Comparison of ENCODE assay signal across 23 cellular contexts in genomic region chr13:65454403-65454802, GRCh38.
DNase-seq lines count a peak whose midpoint lies in the region; ATAC-seq, FAIRE-seq and TF ChIP-seq lines count a peak whose summit lies in the region.
"Had no signal": no experiment of that assay in that cellular context is flagged by ENCODE, and none has a peak within 500 bp of the region (broad histone marks: within the 10 kb centered on the region; RNA-seq: fewer than 3 reads in every experiment).

No MANE protein-coding gene starts in this region.

- no TSS peak for BruUV-seq in HCT116 (replicated peaks; lab: Mats Ljungman, UMichigan)

- no peak for TF ChIP-seq POLR2A in HCT116 (IDR thresholded peaks at IDR 0.05; ENCODE audit: borderline replicate concordance, extremely low read depth, insufficient read depth, insufficient read length)

- H3K79me2 ChIP-seq in HCT116 (ENCODE audit: insufficient read depth, low read length) (no peaks in the 10 kb centered on the region), MM.1S (ENCODE audit: low read length) (no peaks in the 10 kb centered on the region)

- TF ChIP-seq CTCF in HCT116 (IDR thresholded peaks at IDR 0.05 in 2 of 3, conservative IDR thresholded peaks at IDR 0.05 in 1 of 3; ENCODE audit: borderline replicate concordance in 1 of 3, insufficient read depth in 1 of 3, low read depth in 2 of 3, low read length in 2 of 3) (no peak), MM.1S (IDR thresholded peaks at IDR 0.05; ENCODE audit: low read length) (no peak)

- no peaks in the 10 kb centered on the region for H3K27me3 ChIP-seq in HCT116 (ENCODE audit: insufficient read depth, low read length)
- no peaks in the 10 kb centered on the region for H3K27me3 ChIP-seq in MM.1S (replicated peaks; ENCODE audit: insufficient read depth, low read length)
- H3K27me3 ChIP-seq: BE2C had no signal

- no peak overlapping the region for H3K27ac ChIP-seq in HCT116 (ENCODE audit: low read depth, low read length)
- H3K27ac ChIP-seq in MM.1S (ENCODE audit: low read length): peak overlapping the region; percentile 73; the same call in 1 of the 2 replicates
- H3K27ac ChIP-seq: HL-60 had no signal

- no peak overlapping the region for H3K4me3 ChIP-seq in HCT116 (replicated peaks in 1 of 2; ENCODE audit: low read depth in 1 of 2, low read length in 2 of 2)
- H3K4me3 ChIP-seq in MM.1S (ENCODE audit: low read length): peak overlapping the region; percentile 28; the same call in 1 of the 2 replicates

- H3K4me1 ChIP-seq in HCT116 (ENCODE audit: control insufficient read depth in 1 of 2, insufficient read depth in 2 of 2, low read length in 2 of 2) (no peaks in the 10 kb centered on the region), MM.1S (ENCODE audit: low read length) (0 out of 2 replicates have a peak, but pooled peaks cover 3% of the 10 kb centered on the region)

- RAD21 ChIA-PET in HCT116 (lab: Charles Lee; ENCODE audit: low non-redundant PET in 1 of 2, low total read pairs in 2 of 2, uncharacterized antibody in 2 of 2, unreplicated experiment in 2 of 2): no interaction called here

- H3K9ac ChIP-seq in HCT116 (ENCODE audit: low read length): no peak overlapping the region
- H3K9ac ChIP-seq in MM.1S (ENCODE audit: low read length): 0 out of 2 replicates have a peak overlapping the region, but pooled peaks have one; percentile 25

- intact Hi-C loops in HCT116 (cut with micrococcal nuclease): no loop called here

- TF ChIP-seq RAD21 in HCT116 (IDR thresholded peaks at IDR 0.05; ENCODE audit: low read depth): no peak

- no peak overlapping the region for H3K4me2 ChIP-seq in HCT116 (ENCODE audit: low read length)
- H3K4me2 ChIP-seq in MM.1S (ENCODE audit: low read depth, low read length): peak overlapping the region; percentile 57; the same call in 1 of the 2 replicates

- H3K9me2 ChIP-seq in HCT116 (ENCODE audit: insufficient read depth): no peaks in the 10 kb centered on the region
- no peaks in the 10 kb centered on the region for H3K9me2 ChIP-seq in MM.1S (replicated peaks; ENCODE audit: insufficient read depth, low read length)

- H2AFZ ChIP-seq in HCT116 (ENCODE audit: low read depth, low read length, poor library complexity, severe bottlenecking) (peak overlapping the region; percentile 15), MM.1S (ENCODE audit: low read length) (no peak overlapping the region)

- H3F3A ChIP-seq in MM.1S (ENCODE audit: insufficient read depth, low read length): peaks cover 12% of the 10 kb centered on the region

- ATAC-seq in HCT116: no peak

- H3K9me3 ChIP-seq in HCT116 (ENCODE audit: control insufficient read depth in 1 of 2, insufficient read depth in 1 of 2, low read depth in 1 of 2, low read length in 2 of 2) (no peaks in the 10 kb centered on the region), MM.1S (replicated peaks; ENCODE audit: insufficient read depth, low read length) (no peaks in the 10 kb centered on the region)
- H3K9me3 ChIP-seq: BE2C had no signal

- POLR2A ChIA-PET in HCT116 (lab: Charles Lee) (no interaction called here), HEK293T (lab: Yijun Ruan, JAX) (no interaction called here)

- FAIRE-seq in frontal cortex (lab: Jason Lieb, UNC): peak; percentile 33
- FAIRE-seq: A204.1, GM12892, GM18507, H1 had no signal

- DNase-seq in HCT116 (ENCODE audit: low read depth, low spot score): no peak
- DNase-seq in MM.1S: peak; percentile 54
- DNase-seq in RPMI8226: peak; percentile 17
- DNase-seq in frontal cortex (ENCODE audit: low spot score in 2 of 2): no peak
- DNase-seq in NCI-H526 (lab: John Stamatoyannopoulos, UW): no peak
- DNase-seq in HEK293T (ENCODE audit: extremely low spot score): no peak
- DNase-seq in medulla oblongata (ENCODE audit: extremely low spot score): no peak
- DNase-seq in activated CD4-positive, CD25-positive, alpha-beta regulatory T cell (lab: John Stamatoyannopoulos, UW): no peak
- DNase-seq: BE2C; C1 segment of cervical spinal cord; CD4-positive, CD25-positive, alpha-beta regulatory T cell; CD8-positive, alpha-beta memory T cell; COR-L47; DMS 273 treated with DMSO at 0.1 percent for 48 hours; DMS53; DND-41; EL; H9 had no signal

- H4K20me1 ChIP-seq in HCT116 (ENCODE audit: insufficient read depth) (no peaks in the 10 kb centered on the region), MM.1S (ENCODE audit: insufficient read depth, low read length) (no peaks in the 10 kb centered on the region)

- CTCF ChIA-PET in HCT116 (lab: Charles Lee) (no interaction called here), HEK293T (lab: Yijun Ruan, JAX) (no interaction called here)

- H3K36me3 ChIP-seq in HCT116 (ENCODE audit: control insufficient read depth in 1 of 2, insufficient read depth in 2 of 2, low read length in 2 of 2) (no peaks in the 10 kb centered on the region), MM.1S (replicated peaks; ENCODE audit: insufficient read depth, low read length) (no peaks in the 10 kb centered on the region)
- H3K36me3 ChIP-seq: BE2C had no signal

TF ChIP-seq in HCT116, 20 proteins besides CTCF, POLR2A, EP300 and RAD21 (continues in another document):
- no peak for TF ChIP-seq ZBTB33 (IDR thresholded peaks at IDR 0.05; ENCODE audit: extremely low read depth, insufficient replicate concordance, low read length)
- TF ChIP-seq MAX (IDR thresholded peaks at IDR 0.05): no peak
- no peak for TF ChIP-seq CEBPB (IDR thresholded peaks at IDR 0.05; ENCODE audit: low read depth)
- TF ChIP-seq FOSL1 (IDR thresholded peaks at IDR 0.05; ENCODE audit: low read depth): no peak
- no peak for TF ChIP-seq SRF (IDR thresholded peaks at IDR 0.05; ENCODE audit: low read depth)
- TF ChIP-seq, protein P1, sequence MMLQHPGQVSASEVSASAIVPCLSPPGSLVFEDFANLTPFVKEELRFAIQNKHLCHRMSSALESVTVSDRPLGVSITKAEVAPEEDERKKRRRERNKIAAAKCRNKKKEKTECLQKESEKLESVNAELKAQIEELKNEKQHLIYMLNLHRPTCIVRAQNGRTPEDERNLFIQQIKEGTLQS (IDR thresholded peaks at IDR 0.05): no peak
- TF ChIP-seq EZH2 (IDR thresholded peaks at IDR 0.05): no peak
- no peak for TF ChIP-seq POLR2AphosphoS5 (IDR thresholded peaks at IDR 0.05; ENCODE audit: low read depth, low read length)
- TF ChIP-seq ELF1 (IDR thresholded peaks at IDR 0.05; ENCODE audit: borderline replicate concordance, low read depth): no peak

TF ChIP-seq in HEK293T, 16 proteins besides CTCF, POLR2A, EP300 and RAD21:
- TF ChIP-seq SP1 (IDR thresholded peaks at IDR 0.05) (no peak), FOXA1 (IDR thresholded peaks at IDR 0.05) (no peak), LEF1 (IDR thresholded peaks at IDR 0.05; ENCODE audit: borderline replicate concordance) (no peak), FOXK2 (IDR thresholded peaks at IDR 0.05) (no peak), CTBP1 (IDR thresholded peaks at IDR 0.05; ENCODE audit: borderline replicate concordance) (no peak), ZNF384 (IDR thresholded peaks at IDR 0.05) (no peak)
- TF ChIP-seq, protein P2, sequence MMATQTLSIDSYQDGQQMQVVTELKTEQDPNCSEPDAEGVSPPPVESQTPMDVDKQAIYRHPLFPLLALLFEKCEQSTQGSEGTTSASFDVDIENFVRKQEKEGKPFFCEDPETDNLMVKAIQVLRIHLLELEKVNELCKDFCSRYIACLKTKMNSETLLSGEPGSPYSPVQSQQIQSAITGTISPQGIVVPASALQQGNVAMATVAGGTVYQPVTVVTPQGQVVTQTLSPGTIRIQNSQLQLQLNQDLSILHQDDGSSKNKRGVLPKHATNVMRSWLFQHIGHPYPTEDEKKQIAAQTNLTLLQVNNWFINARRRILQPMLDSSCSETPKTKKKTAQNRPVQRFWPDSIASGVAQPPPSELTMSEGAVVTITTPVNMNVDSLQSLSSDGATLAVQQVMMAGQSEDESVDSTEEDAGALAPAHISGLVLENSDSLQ (IDR thresholded peaks at IDR 0.05): no peak

Comparison
In these comparisons a context has a peak if more than half of its experiments do, and no peak if none do; other contexts are left out.
1. DNase-seq: peak in MM.1S (single experiment) and RPMI8226 (single experiment); none in HCT116 (single experiment), frontal cortex (0 of 2), NCI-H526 (0 of 2), HEK293T (single experiment), medulla oblongata (single experiment) and activated CD4-positive, CD25-positive, alpha-beta regulatory T cell (0 of 4).